Comparison of ENCODE assay signal across 34 cellular contexts in the genomic region with DNA sequence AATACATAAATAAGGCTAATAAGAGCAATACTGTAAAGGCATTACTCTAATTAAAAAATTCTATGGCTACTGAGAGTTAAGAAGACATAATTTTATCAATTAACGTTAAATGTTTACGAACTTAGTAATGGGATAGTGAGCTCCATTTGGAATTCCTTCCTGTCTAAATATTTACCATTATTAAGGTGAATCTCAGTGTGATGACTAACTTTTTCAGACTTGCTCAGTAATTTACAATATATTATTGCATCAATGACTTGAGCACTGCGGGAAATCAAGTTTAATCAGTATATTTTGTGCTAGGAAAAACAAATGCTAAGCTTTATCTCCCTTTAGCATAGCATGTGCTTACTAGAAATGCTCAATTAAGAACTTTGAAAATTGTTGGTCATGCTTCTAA.
"Had no signal": no experiment of that assay in that cellular context is flagged by ENCODE, and none has a peak within 500 bp of the region (broad histone marks: within the 10 kb centered on the region; RNA-seq: fewer than 3 reads in every experiment).

No MANE protein-coding gene starts in this region.

- H3K9ac ChIP-seq: KMS-11 had no signal

- H3K9me3 ChIP-seq: MG63 had no signal

- H3K27me3 ChIP-seq: MG63 had no signal

- H3K36me3 ChIP-seq: MG63 had no signal

- H3K27ac ChIP-seq: KMS-11 had no signal

- H3K4me2 ChIP-seq: KMS-11 had no signal

- H3K4me3 ChIP-seq: MG63 had no signal

- DNase-seq: Karpas-422, Kasumi-1, MG63, MM.1S, MV-4-11, NCI-H1048, NCI-H1092, NCI-H1092 treated with DMSO at 0.1 percent for 48 hours, NCI-H1105, NCI-H1105 treated with DMSO at 0.1 percent for 48 hours, NCI-H1417, NCI-H1417 treated with DMSO at 0.1 percent for 48 hours, NCI-H1436, NCI-H1436 treated with DMSO at 0.1 percent for 48 hours, NCI-H146, NCI-H1694, NCI-H187, NCI-H187 treated with DMSO at 0.1 percent for 48 hours, NCI-H1930, NCI-H2029, NCI-H2029 treated with DMSO at 0.1 percent for 48 hours, NCI-H2081, NCI-H2081 treated with DMSO at 0.1 percent for 48 hours, NCI-H2107, NCI-H2171, NCI-H2171 treated with DMSO at 0.1 percent for 48 hours, NCI-H2227 treated with DMSO at 0.1 percent for 48 hours, NCI-H226, NCI-H345, NCI-H446, NCI-H446 treated with DMSO at 0.1 percent for 48 hours, NCI-H510A, NCI-H510A treated with DMSO at 0.1 percent for 48 hours had no signal
